ENCODE assay signal across 16 cellular contexts in the genomic region with DNA sequence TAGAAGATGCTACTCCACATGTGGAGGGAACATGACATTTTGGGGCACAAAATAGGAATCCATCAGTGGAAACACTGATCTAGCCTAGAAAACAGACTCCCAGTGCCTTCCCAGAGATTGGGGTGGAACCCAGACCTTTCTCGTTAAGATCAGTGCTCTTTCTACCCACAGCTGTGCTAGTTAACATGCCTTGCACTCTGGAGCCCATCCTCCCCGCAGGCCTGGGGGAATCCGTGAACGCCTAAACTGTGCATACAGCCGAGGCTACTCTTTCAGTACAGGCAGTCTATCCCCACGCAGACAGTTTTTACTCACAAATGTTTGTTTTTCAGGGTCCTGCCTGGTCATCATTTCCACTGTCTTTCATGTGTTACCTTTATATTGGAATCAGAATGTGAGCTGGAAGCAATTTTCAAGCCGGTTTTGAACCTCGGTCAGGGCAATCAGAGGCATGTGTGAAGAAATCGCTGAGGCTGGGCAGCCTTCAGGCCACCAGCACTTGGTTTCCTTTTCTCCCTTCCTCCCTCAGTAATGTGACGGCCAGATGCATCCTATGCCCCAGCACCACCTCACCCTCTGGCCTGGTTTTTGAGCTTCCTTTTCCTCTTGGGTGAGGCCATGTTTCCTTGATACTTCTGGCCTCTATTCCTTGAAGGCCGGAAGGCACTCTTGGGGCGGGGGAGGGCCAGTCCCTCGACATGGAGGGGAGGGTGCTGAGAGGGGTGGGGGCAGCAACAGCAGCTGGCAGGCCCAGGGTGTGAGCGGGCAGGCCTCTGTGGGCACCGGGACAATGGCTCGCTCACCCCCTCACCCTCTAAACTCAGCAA.
DNase-seq lines count a peak whose midpoint lies in the region; ATAC-seq and TF ChIP-seq lines count a peak whose summit lies in the region.
"Had no signal": no experiment of that assay in that cellular context is flagged by ENCODE, and none has a peak within 500 bp of the region (broad histone marks: within the 10 kb centered on the region; RNA-seq: fewer than 3 reads in every experiment).

No MANE protein-coding gene starts in this region.

- no peaks in the 10 kb centered on the region for H3K36me3 Mint-ChIP-seq in activated T-helper 1 cell treated with anti-CD3 and anti-CD28 coated beads, Interleukin-12 subunit alpha, Interleukin-12 subunit beta, Interleukin-2, Interleukin-4 antibody, amounts not matched to agents 30 ng/mL and 10 ng/mL and 1 ng/mL, durations not matched to agents 14 hours and 24 hours and 36 hours (ENCODE audit: low read depth)

- no peaks in the 10 kb centered on the region for H3K36me3 ChIP-seq in body of pancreas (replicated peaks in 1 of 2; ENCODE audit: insufficient read depth in 1 of 2, low read depth in 2 of 2)
- no peaks in the 10 kb centered on the region for H3K36me3 ChIP-seq in right atrium auricular region
- H3K36me3 ChIP-seq: thoracic aorta had no signal

- H3K4me3 ChIP-seq in body of pancreas (no peak overlapping the region), right atrium auricular region (no peak overlapping the region)
- H3K4me3 ChIP-seq: thoracic aorta had no signal

- no peaks in the 10 kb centered on the region for H3K27me3 Mint-ChIP-seq in activated T-helper 1 cell treated with anti-CD3 and anti-CD28 coated beads, Interleukin-12 subunit alpha, Interleukin-12 subunit beta, Interleukin-2, Interleukin-4 antibody, amounts not matched to agents 30 ng/mL and 10 ng/mL and 1 ng/mL, durations not matched to agents 14 hours and 24 hours and 36 hours (ENCODE audit: insufficient read depth)

- H3K9me3 Mint-ChIP-seq in activated T-helper 1 cell treated with anti-CD3 and anti-CD28 coated beads, Interleukin-12 subunit alpha, Interleukin-12 subunit beta, Interleukin-2, Interleukin-4 antibody, amounts not matched to agents 30 ng/mL and 10 ng/mL and 1 ng/mL, durations not matched to agents 14 hours and 24 hours and 36 hours, result no peaks in the 10 kb centered on the region
- H3K9me3 Mint-ChIP-seq: T-helper 2 cell treated with Interferon-gamma antibody and Interleukin-4, amounts not matched to agents 5 μg/mL and 100 μg/mL, for 36 hours had no signal

- no peak for TF ChIP-seq POLR2A in body of pancreas (IDR thresholded peaks at IDR 0.05)

- peak; percentile 33 for ATAC-seq in body of pancreas
- peak; percentile 9 for ATAC-seq in sciatic nerve
- no peak for ATAC-seq in GM19328 (IDR thresholded peaks at IDR 0.05; ENCODE audit: unreplicated experiment)

- intact Hi-C loops in body of pancreas (cut with DNase I), result loop anchor here (5.0 kb wide), 2 partner anchors 126 to 196 kb away; no protein-coding TSS in a partner anchor
- intact Hi-C loops in sciatic nerve (cut with DNase I), result loop anchor here (5.0 kb wide), 1 partner anchor 126 kb away; no protein-coding TSS in a partner anchor
- intact Hi-C loops in activated T-helper 1 cell treated with anti-CD3 and anti-CD28 coated beads, Interleukin-12 subunit alpha, Interleukin-12 subunit beta, Interleukin-2, Interleukin-4 antibody, amounts not matched to agents 30 ng/mL and 10 ng/mL and 1 ng/mL, durations not matched to agents 14 hours and 24 hours and 36 hours (cut with micrococcal nuclease), result no loop called here

- peaks cover 6% of the 10 kb centered on the region for H3K4me1 Mint-ChIP-seq in activated T-helper 1 cell treated with anti-CD3 and anti-CD28 coated beads, Interleukin-12 subunit alpha, Interleukin-12 subunit beta, Interleukin-2, Interleukin-4 antibody, amounts not matched to agents 30 ng/mL and 10 ng/mL and 1 ng/mL, durations not matched to agents 14 hours and 24 hours and 36 hours (ENCODE audit: low read depth)

- no peak overlapping the region for H3K27ac Mint-ChIP-seq in activated T-helper 1 cell treated with anti-CD3 and anti-CD28 coated beads, Interleukin-12 subunit alpha, Interleukin-12 subunit beta, Interleukin-2, Interleukin-4 antibody, amounts not matched to agents 30 ng/mL and 10 ng/mL and 1 ng/mL, durations not matched to agents 14 hours and 24 hours and 36 hours
- H3K27ac Mint-ChIP-seq: T-helper 2 cell treated with Interferon-gamma antibody and Interleukin-4, amounts not matched to agents 5 μg/mL and 100 μg/mL, for 36 hours had no signal

- TF ChIP-seq CTCF in body of pancreas (IDR thresholded peaks at IDR 0.05), result no peak
- TF ChIP-seq CTCF in right atrium auricular region (IDR thresholded peaks at IDR 0.05), result no peak

- H3K27ac ChIP-seq in body of pancreas (peak overlapping the region in 1 of 4 donors; percentile 41), right atrium auricular region (peak overlapping the region; percentile 45 to 66)
- H3K27ac ChIP-seq: RWPE1, thoracic aorta had no signal

- DNase-seq in GF-D8 (lab: John Stamatoyannopoulos, UW) (peak; percentile 33), body of pancreas (no peak), right atrium auricular region (ENCODE audit: low spot score) (no peak), sciatic nerve (ENCODE audit: low spot score) (no peak), NCI-H345 (lab: John Stamatoyannopoulos, UW) (no peak)
- no peak for DNase-seq in activated T-helper 1 cell treated with anti-CD3 and anti-CD28 coated beads, Interleukin-12 subunit alpha, Interleukin-12 subunit beta, Interleukin-2, Interleukin-4 antibody, amounts not matched to agents 30 ng/mL and 10 ng/mL and 1 ng/mL, durations not matched to agents 14 hours and 24 hours and 36 hours (ENCODE audit: low spot score)
- no peak for DNase-seq in central memory CD4-positive, alpha-beta T cell
- DNase-seq: activated CD4-positive, alpha-beta T cell treated with anti-CD3 and anti-CD28 coated beads, Interleukin-2, amount 50 U/mL, for 1 hour; DMS 273 treated with DMSO at 0.1 percent for 48 hours; kidney glomerular epithelial cell; NCI-H187 treated with DMSO at 0.1 percent for 48 hours; NCI-H82 had no signal

- H3K27me3 ChIP-seq in body of pancreas (no peaks in the 10 kb centered on the region), right atrium auricular region (no peaks in the 10 kb centered on the region)

- no peaks in the 10 kb centered on the region for H3K9me3 ChIP-seq in body of pancreas
- no peaks in the 10 kb centered on the region for H3K9me3 ChIP-seq in right atrium auricular region
- H3K9me3 ChIP-seq: thoracic aorta had no signal

- H3K4me3 Mint-ChIP-seq in activated T-helper 1 cell treated with anti-CD3 and anti-CD28 coated beads, Interleukin-12 subunit alpha, Interleukin-12 subunit beta, Interleukin-2, Interleukin-4 antibody, amounts not matched to agents 30 ng/mL and 10 ng/mL and 1 ng/mL, durations not matched to agents 14 hours and 24 hours and 36 hours, result no peak overlapping the region
- H3K4me3 Mint-ChIP-seq: T-helper 2 cell treated with Interferon-gamma antibody and Interleukin-4, amounts not matched to agents 5 μg/mL and 100 μg/mL, for 36 hours had no signal

- peaks cover 5% of the 10 kb centered on the region for H3K4me1 ChIP-seq in body of pancreas
- peaks cover 0 to 25% of the 10 kb centered on the region in 2 donors for H3K4me1 ChIP-seq in right atrium auricular region

- 70 to 84% methylated on average over 16 of the region's 16 CpGs for WGBS in body of pancreas, 2 donors
